In genomic region chr7:112290065-112290464, GRCh38 we compare ENCODE assay signal across 17 cellular contexts.
DNase-seq lines count a peak whose midpoint lies in the region; ATAC-seq and TF ChIP-seq lines count a peak whose summit lies in the region.
"Had no signal": no experiment of that assay in that cellular context is flagged by ENCODE, and none has a peak within 500 bp of the region (broad histone marks: within the 10 kb centered on the region; RNA-seq: fewer than 3 reads in every experiment).

No MANE protein-coding gene starts in this region.

- DNase-seq in AG20443 (ENCODE audit: low spot score), result peak; percentile 53
- DNase-seq in M059J (ENCODE audit: low read depth), result peak; percentile 59
- peak; percentile 64 for DNase-seq in choroid plexus epithelial cell (ENCODE audit: low read depth)
- peak; percentile 59 for DNase-seq in kidney tubule cell (ENCODE audit: low spot score)
- DNase-seq in effector memory CD4-positive, alpha-beta T cell, result no peak
- no peak for DNase-seq in HuH-7.5 (ENCODE audit: low spot score)
- DNase-seq in hippocampal formation (lab: John Stamatoyannopoulos, UW), result no peak
- DNase-seq: activated naive CD4-positive, alpha-beta T cell treated with Interleukin-2 at 50 U/mL for 16 hours; activated T-cell treated with anti-CD3 and anti-CD28 coated beads for 4 hours; body of pancreas; Kasumi-1; left lung; NCI-H526 treated with DMSO at 0.1 percent for 48 hours had no signal

- TF ChIP-seq CTCF in choroid plexus epithelial cell (conservative IDR thresholded peaks at IDR 0.05; ENCODE audit: low read depth, low read length), result no peak

- ATAC-seq in HG03460 (IDR thresholded peaks at IDR 0.05; ENCODE audit: unreplicated experiment), result no peak
- ATAC-seq: body of pancreas, esophagus mucosa, left lung, sciatic nerve had no signal

- no peak overlapping the region for H3K27ac ChIP-seq in effector memory CD4-positive, alpha-beta T cell (ENCODE audit: insufficient read depth, low read length, poor library complexity, severe bottlenecking)
- H3K27ac ChIP-seq: body of pancreas, left lung, vagina had no signal

- no peaks in the 10 kb centered on the region for H3K27me3 ChIP-seq in effector memory CD4-positive, alpha-beta T cell (replicated peaks; ENCODE audit: control insufficient read depth, insufficient read depth, low read length, poor library complexity, severe bottlenecking)
- H3K27me3 ChIP-seq: body of pancreas, left lung, vagina had no signal

- H3K4me1 ChIP-seq in effector memory CD4-positive, alpha-beta T cell (ENCODE audit: control insufficient read depth, insufficient read depth, low read length, poor library complexity, severe bottlenecking), result no peaks in the 10 kb centered on the region
- H3K4me1 ChIP-seq: body of pancreas, left lung, vagina had no signal

- no peaks in the 10 kb centered on the region for H3K9me3 ChIP-seq in effector memory CD4-positive, alpha-beta T cell (ENCODE audit: control insufficient read depth, low read length)
- H3K9me3 ChIP-seq: body of pancreas, left lung, vagina had no signal

- H3K36me3 ChIP-seq in effector memory CD4-positive, alpha-beta T cell (ENCODE audit: control insufficient read depth, insufficient read depth, low read length), result no peaks in the 10 kb centered on the region

- H3K4me3 ChIP-seq in choroid plexus epithelial cell (ENCODE audit: low read depth, low read length), result no peak overlapping the region
- H3K4me3 ChIP-seq in effector memory CD4-positive, alpha-beta T cell (ENCODE audit: insufficient read depth, low read depth, low read length, poor library complexity, severe bottlenecking), result no peak overlapping the region
- H3K4me3 ChIP-seq: body of pancreas, left lung, vagina had no signal

Comparison
In these comparisons a context has a peak if more than half of its experiments do, and no peak if none do; other contexts are left out.
1. DNase-seq: peak in AG20443 (single experiment), M059J (single experiment), choroid plexus epithelial cell (single experiment) and kidney tubule cell (single experiment); none in effector memory CD4-positive, alpha-beta T cell (0 of 3), HuH-7.5 (single experiment) and hippocampal formation (0 of 2).